28 cellular contexts compared by ENCODE assay signal in genomic region chr16:2953706-2954105, GRCh38. TPM values are rescaled to one million over a fixed set of nuclear protein-coding genes. Genes with fewer than 3 reads are reported as not detected.
DNase-seq lines count a peak whose midpoint lies in the region; ATAC-seq and TF ChIP-seq lines count a peak whose summit lies in the region.
"Had no signal": no experiment of that assay in that cellular context is flagged by ENCODE, and none has a peak within 500 bp of the region (broad histone marks: within the 10 kb centered on the region; RNA-seq: fewer than 3 reads in every experiment).

No MANE protein-coding gene starts in this region.

- H3K4me1 ChIP-seq in HEK293 (ENCODE audit: control insufficient read depth, insufficient read depth, low read length) = no peaks in the 10 kb centered on the region
- H3K4me1 ChIP-seq: ascending aorta, pancreas, right atrium auricular region, tibial artery had no signal

- TF ChIP-seq CTCF in HEK293 (tag by site-specific recombination; IDR thresholded peaks at IDR 0.05) (no peak), HFFc6 (IDR thresholded peaks at IDR 0.05) (no peak)

- ATAC-seq in memory B cell (ENCODE audit: low read depth) (peak; percentile 38), T-helper 17 cell (no peak)
- ATAC-seq: effector memory CD8-positive, alpha-beta T cell; mucosa of descending colon; natural killer cell treated with Interleukin-12 subunit alpha and Interleukin-12 subunit beta and Interleukin-15 and Interleukin-18, amount 100 ng/mL, for 72 hours had no signal

- H3K27me3 Mint-ChIP-seq in memory B cell (peaks cover 11% of the 10 kb centered on the region), T-helper 17 cell (peaks cover 5% of the 10 kb centered on the region), HFFc6 (ENCODE audit: insufficient read depth) (peaks cover 15% of the 10 kb centered on the region)

- H3K4me3 Mint-ChIP-seq in memory B cell (no peak overlapping the region), T-helper 17 cell (no peak overlapping the region), HFFc6 (no peak overlapping the region)
- H3K4me3 Mint-ChIP-seq: activated naive CD8-positive, alpha-beta T cell; effector memory CD8-positive, alpha-beta T cell; natural killer cell treated with Interleukin-12 subunit alpha and Interleukin-12 subunit beta and Interleukin-15 and Interleukin-18, amount 100 ng/mL, for 72 hours had no signal

- peaks cover 0 to 7% of the 10 kb centered on the region in 2 experiments; a peak in 1 of 3 replicates for H3K36me3 ChIP-seq in HEK293 (ENCODE audit: control insufficient read depth in 2 of 2, insufficient read depth in 1 of 2, low read length in 2 of 2)
- H3K36me3 ChIP-seq: cardiac muscle cell, pancreas had no signal

- H3K27ac Mint-ChIP-seq in memory B cell = no peak overlapping the region
- no peak overlapping the region for H3K27ac Mint-ChIP-seq in T-helper 17 cell
- H3K27ac Mint-ChIP-seq in HFFc6 = no peak overlapping the region
- H3K27ac Mint-ChIP-seq: activated naive CD8-positive, alpha-beta T cell; effector memory CD8-positive, alpha-beta T cell; natural killer cell treated with Interleukin-12 subunit alpha and Interleukin-12 subunit beta and Interleukin-15 and Interleukin-18, amount 100 ng/mL, for 72 hours had no signal

- H3K36me3 Mint-ChIP-seq in memory B cell (peaks cover 4% of the 10 kb centered on the region), T-helper 17 cell (ENCODE audit: low read depth) (peaks cover 2% of the 10 kb centered on the region), HFFc6 (ENCODE audit: low read depth) (peaks cover 10% of the 10 kb centered on the region; the same call in 1 of the 2 replicates)
- H3K36me3 Mint-ChIP-seq: activated naive CD8-positive, alpha-beta T cell; natural killer cell treated with Interleukin-12 subunit alpha and Interleukin-12 subunit beta and Interleukin-15 and Interleukin-18, amount 100 ng/mL, for 72 hours had no signal

- CTCF ChIA-PET in HEK293 (lab: Yijun Ruan, JAX) = interaction anchor here (1.6 kb wide), 1 partner anchor 8 kb away, joined by 8 read pairs; no protein-coding TSS in a partner anchor

- POLR2A ChIA-PET in HEK293 (lab: Yijun Ruan, JAX) = no interaction called here

- H3K9me3 ChIP-seq in HEK293 (ENCODE audit: control insufficient read depth, insufficient read depth, low read depth, low read length) (no peaks in the 10 kb centered on the region), T-helper 17 cell (ENCODE audit: control insufficient read depth, low read length, poor library complexity, severe bottlenecking) (no peaks in the 10 kb centered on the region)
- H3K9me3 ChIP-seq: ascending aorta, mucosa of descending colon, pancreas, right atrium auricular region, tibial artery had no signal

- H3K4me1 Mint-ChIP-seq in memory B cell = no peaks in the 10 kb centered on the region
- no peaks in the 10 kb centered on the region for H3K4me1 Mint-ChIP-seq in T-helper 17 cell
- H3K4me1 Mint-ChIP-seq in HFFc6 (ENCODE audit: low read depth) = no peaks in the 10 kb centered on the region

- peak; percentile 21 for DNase-seq in NCI-H1436 (lab: John Stamatoyannopoulos, UW)
- no peak for DNase-seq in NCI-H1436 treated with DMSO at 0.1 percent for 48 hours (lab: John Stamatoyannopoulos, UW)
- DNase-seq in SHP77 treated with DMSO at 0.1 percent for 48 hours (lab: John Stamatoyannopoulos, UW) = peak; percentile 9
- DNase-seq in memory B cell (ENCODE audit: low spot score in 2 of 2) = no peak
- DNase-seq in T-helper 17 cell = no peak
- no peak for DNase-seq in HFFc6
- DNase-seq in activated CD8-positive, alpha-beta memory T cell treated with anti-CD3 and anti-CD28 coated beads for 24 hours = no peak
- DNase-seq: activated CD4-positive, CD25-positive, alpha-beta regulatory T cell; activated CD8-positive, alpha-beta memory T cell treated with anti-CD3 and anti-CD28 coated beads, Interleukin-2, amount 50 U/mL, for 48 hours; effector memory CD8-positive, alpha-beta T cell; GM23248; head of caudate nucleus; mucosa of descending colon; NCI-H1105; NCI-H446; tibial artery had no signal

- H3K9me3 Mint-ChIP-seq in memory B cell (no peaks in the 10 kb centered on the region), HFFc6 (no peaks in the 10 kb centered on the region)
- H3K9me3 Mint-ChIP-seq: effector memory CD8-positive, alpha-beta T cell; natural killer cell treated with Interleukin-12 subunit alpha and Interleukin-12 subunit beta and Interleukin-15 and Interleukin-18, amount 100 ng/mL, for 72 hours had no signal

- no peak overlapping the region for H3K27ac ChIP-seq in HEK293 (ENCODE audit: extremely low read depth, low read depth, low read length)
- H3K27ac ChIP-seq: ascending aorta, cardiac muscle cell, coronary artery, GM23248, right atrium auricular region, tibial artery had no signal

- H3K4me3 ChIP-seq in HEK293 (ENCODE audit: low read depth, low read length) = no peak overlapping the region
- H3K4me3 ChIP-seq: ascending aorta, cardiac muscle cell, coronary artery, GM23248, lung, mucosa of descending colon, pancreas, right atrium auricular region, smooth muscle cell, tibial artery had no signal

TF ChIP-seq in HEK293, 187 proteins besides CTCF, POLR2A, EP300 and RAD21:
- TF ChIP-seq ZNF391 (tag by site-specific recombination; IDR thresholded peaks at IDR 0.05; ENCODE audit: borderline replicate concordance, low read depth) (no peak), ZEB2 (tag by site-specific recombination; IDR thresholded peaks at IDR 0.05) (0 out of 2 replicates have a peak, but pooled peaks have one; percentile 19)

RNA-seq across cellular contexts. Expression of gene KREMEN2, which starts 10.4 kb away (rescaled TPM):
- total RNA-seq in T-helper 17 cell = not detected
- total RNA-seq in HFFc6 (2021; fragmentation: NEBNext Ultra II Directional; extraction: Animal tissue kit (Norgen Biotek cat#: 25700)) = not detected
- total RNA-seq: ascending aorta; GM23248; natural killer cell treated with Interleukin-12 subunit alpha and Interleukin-12 subunit beta and Interleukin-15 and Interleukin-18, amount 100 ng/mL, for 72 hours; right atrium auricular region had no signal

RNA-seq across cellular contexts. Expression of gene PAQR4, which starts 15.4 kb away (rescaled TPM):
- 1 to 10 TPM; 1.7 to 2.7 TPM for total RNA-seq in T-helper 17 cell
- total RNA-seq in HFFc6 (2021; fragmentation: NEBNext Ultra II Directional; extraction: Animal tissue kit (Norgen Biotek cat#: 25700)) = 10 to 100 TPM in 5 of 6 experiments, 1 to 10 TPM in 1; 5.7 to 16.5 (median 13.7) TPM

RNA-seq across cellular contexts. Expression of gene PKMYT1, which starts 26.5 kb away (rescaled TPM):
- total RNA-seq in T-helper 17 cell = not detected
- 10 to 100 TPM; 21.1 to 40.8 (median 36.7) TPM for total RNA-seq in HFFc6 (2021; fragmentation: NEBNext Ultra II Directional; extraction: Animal tissue kit (Norgen Biotek cat#: 25700))
- total RNA-seq: ascending aorta had no signal

RNA-seq across cellular contexts. Expression of gene FLYWCH1, which starts 42.0 kb away (rescaled TPM):
- 10 to 100 TPM; 41.4 to 97.1 TPM for total RNA-seq in T-helper 17 cell
- total RNA-seq in HFFc6 (2021; fragmentation: NEBNext Ultra II Directional; extraction: Animal tissue kit (Norgen Biotek cat#: 25700)) = 10 to 100 TPM; 30.3 to 34.9 (median 33.7) TPM

RNA-seq across cellular contexts. Expression of gene CLDN9, which starts 59.0 kb away (rescaled TPM):
- not detected for total RNA-seq in T-helper 17 cell
- total RNA-seq in HFFc6 (2021; fragmentation: NEBNext Ultra II Directional; extraction: Animal tissue kit (Norgen Biotek cat#: 25700)) = not detected
- total RNA-seq: A673, ascending aorta, fibroblast of villous mesenchyme, GM23248 had no signal

Comparison
In these comparisons a context has a peak if more than half of its experiments do, and no peak if none do; other contexts are left out.
1. DNase-seq: peak in NCI-H1436 (single experiment) and SHP77 treated with DMSO at 0.1 percent for 48 hours (single experiment); none in NCI-H1436 treated with DMSO at 0.1 percent for 48 hours (single experiment), memory B cell (0 of 2), T-helper 17 cell (0 of 3), HFFc6 (single experiment) and activated CD8-positive, alpha-beta memory T cell treated with anti-CD3 and anti-CD28 coated beads for 24 hours (single experiment).
2. RNA of gene PKMYT1, which starts 26.5 kb away (total RNA-seq): 21.1 to 40.8 TPM in HFFc6; not detected in T-helper 17 cell; every median in the first group is over 10 times any median in the second.